ENCODE assay signal across 1 cellular context in genomic region chr10:102113956-102114857, GRCh38.
TF ChIP-seq lines count a peak whose summit lies in the region.

No MANE protein-coding gene starts in this region.

TF ChIP-seq in H1, 55 proteins besides CTCF, POLR2A, EP300 and RAD21:
- 0 out of 4 replicates have a peak, but pooled peaks of 1 of the 2 experiments have one; percentile 49 for TF ChIP-seq HDAC2 (IDR thresholded peaks at IDR 0.05; ENCODE audit: borderline replicate concordance in 1 of 2, low read depth in 2 of 2, low read length in 2 of 2)
- peak; percentile 22 to 76; a peak in 1 of 4 replicates for TF ChIP-seq SIN3A (conservative IDR thresholded peaks at IDR 0.05 in 1 of 2, IDR thresholded peaks at IDR 0.05 in 1 of 2; ENCODE audit: low read depth in 1 of 2, low read length in 2 of 2)
- TF ChIP-seq SP2 (IDR thresholded peaks at IDR 0.05; ENCODE audit: low read length) = no peak
